In genomic region chr16:14284930-14285541, GRCh38 we compare ENCODE assay signal across 8 cellular contexts.
DNase-seq lines count a peak whose midpoint lies in the region; ATAC-seq and TF ChIP-seq lines count a peak whose summit lies in the region.

No MANE protein-coding gene starts in this region.

- 0 out of 2 replicates have a peak, but pooled peaks cover 4% of the 10 kb centered on the region for H3K27me3 ChIP-seq in HUES6 (ENCODE audit: control insufficient read depth, insufficient read depth, low read length)
- no peaks in the 10 kb centered on the region for H3K27me3 ChIP-seq in SJSA1 (replicated peaks)
- H3K27me3 ChIP-seq in muscle layer of duodenum (ENCODE audit: low read depth, low read length) = no peaks in the 10 kb centered on the region

- peak overlapping the region; percentile 63 for H3K9ac ChIP-seq in HUES6 (ENCODE audit: low read length)

- H3K27me3 Mint-ChIP-seq in endothelial cell (ENCODE audit: unreplicated experiment) = peaks cover 14% of the 10 kb centered on the region

- H3K9me3 ChIP-seq in HUES6 (ENCODE audit: control insufficient read depth, insufficient read depth, low read depth, low read length) (peaks cover 4% of the 10 kb centered on the region; the same call in 1 of the 2 replicates), SJSA1 (replicated peaks) (peaks cover 12% of the 10 kb centered on the region), muscle layer of duodenum (ENCODE audit: control insufficient read depth in 1 of 2, low read length in 2 of 2) (peaks cover 0 to 10% of the 10 kb centered on the region in 2 donors)

- peak overlapping the region; percentile 92 for H3K4me3 Mint-ChIP-seq in endothelial cell (ENCODE audit: unreplicated experiment)

- H3K4me1 Mint-ChIP-seq in endothelial cell (ENCODE audit: unreplicated experiment) = peaks cover 3% of the 10 kb centered on the region

- DNase-seq in NCI-H510A treated with DMSO at 0.1 percent for 48 hours (lab: John Stamatoyannopoulos, UW) (peak; percentile 47), NCI-H510A (lab: John Stamatoyannopoulos, UW) (no peak), SJSA1 (ENCODE audit: low read depth in 1 of 2, low spot score in 2 of 2) (no peak), endothelial cell (ENCODE audit: low spot score) (peak; percentile 55)
- no peak for DNase-seq in effector CD8-positive, alpha-beta T cell (lab: John Stamatoyannopoulos, UW)

- peaks cover 7% of the 10 kb centered on the region for H3K36me3 Mint-ChIP-seq in endothelial cell (ENCODE audit: low read depth, unreplicated experiment)

- H3K36me3 ChIP-seq in HUES6 (ENCODE audit: control insufficient read depth, insufficient read depth, low read length) (no peaks in the 10 kb centered on the region), SJSA1 (peaks cover 3% of the 10 kb centered on the region; the same call in 1 of the 2 replicates), muscle layer of duodenum (ENCODE audit: control insufficient read depth in 1 of 2, insufficient read depth in 2 of 2, low read length in 2 of 2) (no peaks in the 10 kb centered on the region)

- H3K9me3 Mint-ChIP-seq in endothelial cell (ENCODE audit: unreplicated experiment) = peaks cover 2% of the 10 kb centered on the region

- ATAC-seq in GM21619 (IDR thresholded peaks at IDR 0.05; ENCODE audit: unreplicated experiment) = peak; percentile 43

- no peak overlapping the region for H3K27ac Mint-ChIP-seq in endothelial cell (ENCODE audit: unreplicated experiment)

- H3K4me3 ChIP-seq in HUES6 (ENCODE audit: low read depth, low read length) (peak overlapping the region; percentile 87), SJSA1 (peak overlapping the region; percentile 75), muscle layer of duodenum (ENCODE audit: low read depth in 1 of 2, low read length in 2 of 2) (peak overlapping the region; percentile 82 to 92)

- peak overlapping the region; percentile 50; the same call in 1 of the 2 replicates for H3K27ac ChIP-seq in HUES6 (ENCODE audit: low read depth, low read length)
- H3K27ac ChIP-seq in SJSA1 = peak overlapping the region; percentile 34
- peak overlapping the region; percentile 63 for H3K27ac ChIP-seq in muscle layer of duodenum (ENCODE audit: low read length)

- H3K4me1 ChIP-seq in HUES6 (ENCODE audit: control insufficient read depth, insufficient read depth, low read length) (peaks cover 31% of the 10 kb centered on the region), SJSA1 (replicated peaks) (peaks cover 29% of the 10 kb centered on the region), muscle layer of duodenum (ENCODE audit: control insufficient read depth in 1 of 2, insufficient read depth in 2 of 2, low read length in 2 of 2) (peaks cover 0 to 11% of the 10 kb centered on the region in 2 donors)

- TF ChIP-seq CTCF in endothelial cell (IDR thresholded peaks at IDR 0.05; ENCODE audit: unreplicated experiment) = no peak

Comparison
In these comparisons a context has a peak if more than half of its experiments do, and no peak if none do; other contexts are left out.
1. DNase-seq: peak in NCI-H510A treated with DMSO at 0.1 percent for 48 hours (single experiment) and endothelial cell (single experiment); none in NCI-H510A (single experiment), SJSA1 (0 of 2) and effector CD8-positive, alpha-beta T cell (single experiment).
2. Peak in every context shown above with its lines, with median percentiles within 50 percentile points of each other: H3K27ac ChIP-seq and H3K4me3 ChIP-seq.